Comparison of ENCODE assay signal across 23 cellular contexts in the genomic region with DNA sequence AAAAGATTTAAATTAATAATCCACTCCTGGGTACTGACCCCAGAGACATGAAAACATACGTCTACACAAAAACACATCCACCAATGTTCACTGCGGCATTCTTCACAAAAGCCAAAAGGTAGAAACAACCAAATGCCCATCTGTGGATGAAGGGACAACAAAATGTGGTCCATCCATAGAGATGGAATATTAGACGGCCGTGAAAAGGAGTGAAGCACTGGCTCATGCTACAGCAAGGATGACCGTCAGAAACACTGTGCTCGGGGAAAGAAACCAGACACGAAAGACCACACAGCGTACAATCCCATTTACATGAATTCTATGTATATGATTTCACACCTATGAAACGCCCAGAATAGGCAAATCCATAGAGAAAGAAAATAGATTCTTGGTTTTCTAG. TPM values are rescaled to one million over a fixed set of nuclear protein-coding genes. Genes with fewer than 3 reads are reported as not detected.
A peak's percentile ranks its signal among the peaks of the same experiment; 100 is the strongest.
DNase-seq lines count a peak whose midpoint lies in the region; ATAC-seq and TF ChIP-seq lines count a peak whose summit lies in the region.
"Had no signal": no experiment of that assay in that cellular context is flagged by ENCODE, and none has a peak within 500 bp of the region (broad histone marks: within the 10 kb centered on the region; RNA-seq: fewer than 3 reads in every experiment).

No MANE protein-coding gene starts in this region.

- DNase-seq in natural killer cell treated with Interleukin-12 subunit alpha and Interleukin-12 subunit beta and Interleukin-15 and Interleukin-18, amount 100 ng/mL, for 72 hours (ENCODE audit: low spot score) = peak; percentile 13
- DNase-seq in natural killer cell (no peak), Panc1 (ENCODE audit: low read depth, low spot score) (no peak), endothelial cell (ENCODE audit: low spot score) (no peak), T-helper 17 cell (no peak), pons (ENCODE audit: low spot score) (no peak)
- DNase-seq: ACHN; AML-193; BE2C; CD4-positive, alpha-beta T cell; CD8-positive, alpha-beta memory T cell; DMS 273 treated with DMSO at 0.1 percent for 48 hours; DMS79; EL; GDM1; GOT3 had no signal

- intact Hi-C loops in natural killer cell (cut with micrococcal nuclease) (loop anchor here (5.0 kb wide), 1 partner anchor 50 kb away; no protein-coding TSS in a partner anchor), Panc1 (cut with micrococcal nuclease; ENCODE audit: unreplicated experiment) (no loop called here)

- TF ChIP-seq CTCF in natural killer cell (IDR thresholded peaks at IDR 0.05) = no peak
- no peak for TF ChIP-seq CTCF in Panc1 (IDR thresholded peaks at IDR 0.05)
- no peak for TF ChIP-seq CTCF in endothelial cell (IDR thresholded peaks at IDR 0.05; ENCODE audit: unreplicated experiment)

- ATAC-seq in natural killer cell treated with Interleukin-12 subunit alpha and Interleukin-12 subunit beta and Interleukin-15 and Interleukin-18, amount 100 ng/mL, for 72 hours = no peak
- no peak for ATAC-seq in natural killer cell
- ATAC-seq in Panc1 = no peak
- ATAC-seq in esophagus mucosa = no peak
- no peak for ATAC-seq in T-helper 17 cell
- no peak for ATAC-seq in GM19455 (IDR thresholded peaks at IDR 0.05; ENCODE audit: unreplicated experiment)
- ATAC-seq: GM12878 had no signal

- H3K9me3 ChIP-seq in Panc1 (ENCODE audit: control insufficient read depth, insufficient read depth, low read depth, low read length) = no peaks in the 10 kb centered on the region
- no peaks in the 10 kb centered on the region for H3K9me3 ChIP-seq in T-helper 17 cell (ENCODE audit: control insufficient read depth, low read length, poor library complexity, severe bottlenecking)
- H3K9me3 ChIP-seq: BE2C, HAP-1 had no signal

- H3K4me3 Mint-ChIP-seq in natural killer cell treated with Interleukin-12 subunit alpha and Interleukin-12 subunit beta and Interleukin-15 and Interleukin-18, amount 100 ng/mL, for 72 hours = no peak overlapping the region
- H3K4me3 Mint-ChIP-seq in natural killer cell (no peak overlapping the region), endothelial cell (ENCODE audit: unreplicated experiment) (peak overlapping the region; percentile 52), T-helper 17 cell (no peak overlapping the region)
- H3K4me3 Mint-ChIP-seq: CD14-positive monocyte; CD4-positive, alpha-beta T cell had no signal

- no peaks in the 10 kb centered on the region for H3K9me3 Mint-ChIP-seq in natural killer cell treated with Interleukin-12 subunit alpha and Interleukin-12 subunit beta and Interleukin-15 and Interleukin-18, amount 100 ng/mL, for 72 hours
- H3K9me3 Mint-ChIP-seq in natural killer cell = no peaks in the 10 kb centered on the region
- no peaks in the 10 kb centered on the region for H3K9me3 Mint-ChIP-seq in endothelial cell (ENCODE audit: unreplicated experiment)
- H3K9me3 Mint-ChIP-seq: CD4-positive, alpha-beta T cell; CD8-positive, alpha-beta memory T cell had no signal

- BruUV-seq in Panc1 (replicated peaks; lab: Mats Ljungman, UMichigan) = TSS peak; percentile 67

- POLR2A ChIA-PET in Panc1 (lab: Charles Lee) = no interaction called here

- H3K4me1 ChIP-seq in Panc1 (ENCODE audit: control insufficient read depth, insufficient read depth, low read length) = no peaks in the 10 kb centered on the region
- H3K4me1 ChIP-seq: BE2C, HAP-1 had no signal

- no peaks in the 10 kb centered on the region; the same call in none of the 2 replicates for H3K36me3 ChIP-seq in Panc1 (ENCODE audit: control insufficient read depth, insufficient read depth, low read length)

- H3K27ac ChIP-seq in Panc1 (ENCODE audit: low read length) = no peak overlapping the region
- H3K27ac ChIP-seq: 22Rv1; BLaER1 treated with 17β-estradiol and CSF1 and Interleukin-3, amounts not matched to agents 10 nM and 100 nM had no signal

- peaks cover 4% of the 10 kb centered on the region for H3K36me3 Mint-ChIP-seq in natural killer cell treated with Interleukin-12 subunit alpha and Interleukin-12 subunit beta and Interleukin-15 and Interleukin-18, amount 100 ng/mL, for 72 hours
- no peaks in the 10 kb centered on the region for H3K36me3 Mint-ChIP-seq in natural killer cell
- H3K36me3 Mint-ChIP-seq in endothelial cell (ENCODE audit: low read depth, unreplicated experiment) = peaks cover 17% of the 10 kb centered on the region
- peaks cover 8% of the 10 kb centered on the region for H3K36me3 Mint-ChIP-seq in T-helper 17 cell (ENCODE audit: low read depth)

- peaks cover under 1 to 12% of the 10 kb centered on the region in 2 donors for H3K4me1 Mint-ChIP-seq in natural killer cell treated with Interleukin-12 subunit alpha and Interleukin-12 subunit beta and Interleukin-15 and Interleukin-18, amount 100 ng/mL, for 72 hours (ENCODE audit: low read depth in 2 of 2)
- H3K4me1 Mint-ChIP-seq in natural killer cell (peaks cover 4 to 8% of the 10 kb centered on the region in 2 donors), endothelial cell (ENCODE audit: unreplicated experiment) (no peaks in the 10 kb centered on the region), T-helper 17 cell (peaks cover 8% of the 10 kb centered on the region)

- H3K27me3 Mint-ChIP-seq in natural killer cell treated with Interleukin-12 subunit alpha and Interleukin-12 subunit beta and Interleukin-15 and Interleukin-18, amount 100 ng/mL, for 72 hours = no peaks in the 10 kb centered on the region
- no peaks in the 10 kb centered on the region for H3K27me3 Mint-ChIP-seq in natural killer cell (ENCODE audit: low read depth in 2 of 2)
- no peaks in the 10 kb centered on the region for H3K27me3 Mint-ChIP-seq in endothelial cell (ENCODE audit: unreplicated experiment)
- H3K27me3 Mint-ChIP-seq in T-helper 17 cell = no peaks in the 10 kb centered on the region
- H3K27me3 Mint-ChIP-seq: CD4-positive, alpha-beta T cell; CD8-positive, alpha-beta memory T cell had no signal

- no peaks in the 10 kb centered on the region for H3K27me3 ChIP-seq in Panc1 (ENCODE audit: control insufficient read depth, insufficient read depth, low read length)
- H3K27me3 ChIP-seq: BE2C; BLaER1 treated with 17β-estradiol and CSF1 and Interleukin-3, amounts not matched to agents 10 nM and 100 nM had no signal

- CTCF ChIA-PET in Panc1 (lab: Charles Lee) = interaction anchor here (0.7 kb wide), 1 partner anchor 14 kb away, joined by 4 read pairs; no protein-coding TSS in a partner anchor

- H3K27ac Mint-ChIP-seq in natural killer cell treated with Interleukin-12 subunit alpha and Interleukin-12 subunit beta and Interleukin-15 and Interleukin-18, amount 100 ng/mL, for 72 hours = no peak overlapping the region
- H3K27ac Mint-ChIP-seq in natural killer cell = no peak overlapping the region
- H3K27ac Mint-ChIP-seq in endothelial cell (ENCODE audit: unreplicated experiment) = no peak overlapping the region
- no peak overlapping the region for H3K27ac Mint-ChIP-seq in T-helper 17 cell
- H3K27ac Mint-ChIP-seq: CD14-positive monocyte; CD4-positive, alpha-beta T cell; CD8-positive, alpha-beta memory T cell had no signal

- in situ Hi-C loops in Panc1 (cut with HindIII; ENCODE audit: low pct_unique_long_range_greater_than_20kb, low sequenced_read_pairs) = no loop called here

- H3K4me3 ChIP-seq in Panc1 (ENCODE audit: low read depth in 2 of 2, low read length in 2 of 2) = no peak overlapping the region
- H3K4me3 ChIP-seq: BLaER1 treated with 17β-estradiol and CSF1 and Interleukin-3, amounts not matched to agents 10 nM and 100 nM; GM12878; HAP-1 had no signal

RNA-seq across cellular contexts. Expression of gene RDH13, which starts 6.1 kb away (rescaled TPM):
- total RNA-seq in natural killer cell treated with Interleukin-12 subunit alpha and Interleukin-12 subunit beta and Interleukin-15 and Interleukin-18, amount 100 ng/mL, for 72 hours = 10 to 100 TPM; 13.4 to 31.0 TPM
- 10 to 100 TPM; 18.2 to 25.3 (median 19.3) TPM for total RNA-seq in natural killer cell
- 37.8 TPM for total RNA-seq in Panc1 (2021; ENCODE audit: unreplicated experiment)
- 33.0 TPM for polyA plus RNA-seq in Panc1 (2012; ENCODE audit: insufficient read length)
- 13.5 TPM for total RNA-seq in endothelial cell (ENCODE audit: unreplicated experiment)
- total RNA-seq in esophagus mucosa = 33.7 TPM
- 10 to 100 TPM; 11.3 to 12.9 TPM for total RNA-seq in T-helper 17 cell

RNA-seq across cellular contexts. Expression of gene GP6, which starts 18.8 kb away (rescaled TPM):
- total RNA-seq in natural killer cell treated with Interleukin-12 subunit alpha and Interleukin-12 subunit beta and Interleukin-15 and Interleukin-18, amount 100 ng/mL, for 72 hours = under 1 TPM in 1 of 2 donors, not detected in 1; 0.22 TPM
- total RNA-seq in natural killer cell (1 to 10 TPM in 2 of 3 donors, under 1 TPM in 1; 0.95 to 3.3 (median 2.3) TPM), Panc1 (2021; ENCODE audit: unreplicated experiment) (1.2 TPM), endothelial cell (ENCODE audit: unreplicated experiment) (1.2 TPM), esophagus mucosa (0.40 TPM), T-helper 17 cell (10 to 100 TPM in 1 of 2 donors, 1 to 10 TPM in 1; 1.8 to 22.1 TPM)
- 0.57 TPM for polyA plus RNA-seq in Panc1 (2012; ENCODE audit: insufficient read length)
- total RNA-seq: CD8-positive, alpha-beta memory T cell; GM12878 had no signal
- polyA plus RNA-seq: GM12878 had no signal

RNA-seq across cellular contexts. Expression of gene EPS8L1, which starts 18.8 kb away (rescaled TPM):
- total RNA-seq in natural killer cell treated with Interleukin-12 subunit alpha and Interleukin-12 subunit beta and Interleukin-15 and Interleukin-18, amount 100 ng/mL, for 72 hours = 1 to 10 TPM; 1.3 to 8.7 TPM
- 10 to 100 TPM in 1 of 3 donors, 1 to 10 TPM in 2; 8.8 to 15.7 (median 10.0) TPM for total RNA-seq in natural killer cell
- 11.0 TPM for total RNA-seq in Panc1 (2021; ENCODE audit: unreplicated experiment)
- 27.5 TPM for polyA plus RNA-seq in Panc1 (2012; ENCODE audit: insufficient read length)
- 24.6 TPM for total RNA-seq in endothelial cell (ENCODE audit: unreplicated experiment)
- 199 TPM for total RNA-seq in esophagus mucosa
- total RNA-seq in T-helper 17 cell = 1 to 10 TPM; 1.8 to 3.3 TPM
